Comparison of ENCODE assay signal across 8 cellular contexts in genomic region chr1:205774277-205775014, GRCh38. TPM values are rescaled to one million over a fixed set of nuclear protein-coding genes. Genes with fewer than 3 reads are reported as not detected.
DNase-seq lines count a peak whose midpoint lies in the region; ATAC-seq and TF ChIP-seq lines count a peak whose summit lies in the region.

No MANE protein-coding gene starts in this region.

- peak; percentile 9 for ATAC-seq in activated T-cell treated with anti-CD3 and anti-CD28 coated beads, Interleukin-2, amount 50 U/mL, for 4 hours

- H3K9ac ChIP-seq in Loucy (ENCODE audit: low read depth, low read length, poor library complexity, severe bottlenecking), result peak overlapping the region; percentile 79

- H4K20me1 ChIP-seq in Loucy (ENCODE audit: insufficient read depth, low read length, poor library complexity, severe bottlenecking) (no peaks in the 10 kb centered on the region), osteoblast (ENCODE audit: insufficient read depth, low read length) (no peaks in the 10 kb centered on the region)

- no peaks in the 10 kb centered on the region for H3K9me2 ChIP-seq in Loucy (replicated peaks; ENCODE audit: low read depth, low read length)

- H3K79me2 ChIP-seq in Loucy (ENCODE audit: insufficient read depth, low read length) (peaks cover 9% of the 10 kb centered on the region), osteoblast (ENCODE audit: insufficient read depth, low read length) (peaks cover 8% of the 10 kb centered on the region)

- H3K4me1 ChIP-seq in Loucy (ENCODE audit: insufficient read depth, low read length, poor library complexity, severe bottlenecking) (peaks cover 26% of the 10 kb centered on the region), osteoblast (ENCODE audit: insufficient read depth, low read length) (peaks cover 14% of the 10 kb centered on the region), vagina (peaks cover 19% of the 10 kb centered on the region)

- no peaks in the 10 kb centered on the region for H3K27me3 Mint-ChIP-seq in activated T-cell treated with anti-CD3 and anti-CD28 coated beads, Interleukin-2, amount 50 U/mL, for 4 hours (ENCODE audit: low read depth)

- peaks cover 4% of the 10 kb centered on the region; the same call in 1 of the 2 replicates for H3F3A ChIP-seq in Loucy (ENCODE audit: low read depth)

- H2AFZ ChIP-seq in Loucy (ENCODE audit: low read length) (peak overlapping the region; percentile 95), osteoblast (ENCODE audit: low read length) (peak overlapping the region; percentile 93)

- no peak for TF ChIP-seq POLR2A in vagina (IDR thresholded peaks at IDR 0.05)

- peak overlapping the region; percentile 91 for H3K4me3 Mint-ChIP-seq in activated T-cell treated with anti-CD3 and anti-CD28 coated beads, Interleukin-2, amount 50 U/mL, for 4 hours

- peaks cover 5% of the 10 kb centered on the region for H3K36me3 Mint-ChIP-seq in activated T-cell treated with anti-CD3 and anti-CD28 coated beads, Interleukin-2, amount 50 U/mL, for 4 hours (ENCODE audit: insufficient read depth)

- H3K27me3 ChIP-seq in Loucy (ENCODE audit: insufficient read depth, low read length, poor library complexity, severe bottlenecking), result no peaks in the 10 kb centered on the region
- H3K27me3 ChIP-seq in osteoblast (ENCODE audit: insufficient read depth, low read length), result no peaks in the 10 kb centered on the region
- H3K27me3 ChIP-seq in vagina, result no peaks in the 10 kb centered on the region

- H3K4me3 ChIP-seq in Loucy (ENCODE audit: low read length, poor library complexity, severe bottlenecking) (peak overlapping the region; percentile 90), fibroblast of the aortic adventitia (ENCODE audit: low read depth, low read length) (peak overlapping the region; percentile 96), osteoblast (ENCODE audit: insufficient read depth, low read length) (peak overlapping the region; percentile 88), vagina (peak overlapping the region; percentile 63 to 72)

- DNase-seq in DMS53 (lab: John Stamatoyannopoulos, UW), result peak; percentile 45
- no peak for DNase-seq in DMS53 treated with DMSO at 0.1 percent for 48 hours (lab: John Stamatoyannopoulos, UW; ENCODE audit: unreplicated experiment)
- peak; percentile 12 for DNase-seq in activated T-cell treated with anti-CD3 and anti-CD28 coated beads, Interleukin-2, amount 50 U/mL, for 4 hours
- no peak for DNase-seq in fibroblast of the aortic adventitia (ENCODE audit: low read depth)
- peak; percentile 74 for DNase-seq in osteoblast (ENCODE audit: insufficient read length, low spot score, missing footprints)
- no peak for DNase-seq in vagina (ENCODE audit: extremely low spot score in 2 of 2)
- no peak for DNase-seq in NCI-H2107 treated with DMSO at 0.1 percent for 48 hours (lab: John Stamatoyannopoulos, UW; ENCODE audit: unreplicated experiment)

- TF ChIP-seq CTCF in Loucy (conservative IDR thresholded peaks at IDR 0.05; ENCODE audit: low read length), result no peak
- no peak for TF ChIP-seq CTCF in fibroblast of the aortic adventitia (IDR thresholded peaks at IDR 0.05; ENCODE audit: insufficient read depth, low read length)
- no peak for TF ChIP-seq CTCF in osteoblast (IDR thresholded peaks at IDR 0.05; ENCODE audit: extremely low read depth, low read depth, low read length)
- TF ChIP-seq CTCF in vagina (IDR thresholded peaks at IDR 0.05), result no peak

- no peaks in the 10 kb centered on the region for H3K9me3 ChIP-seq in Loucy (ENCODE audit: insufficient read depth, low read depth, low read length)
- no peaks in the 10 kb centered on the region for H3K9me3 ChIP-seq in osteoblast (ENCODE audit: low read depth, low read length)
- no peaks in the 10 kb centered on the region for H3K9me3 ChIP-seq in vagina

- peaks cover 58% of the 10 kb centered on the region for H3K4me1 Mint-ChIP-seq in activated T-cell treated with anti-CD3 and anti-CD28 coated beads, Interleukin-2, amount 50 U/mL, for 4 hours (ENCODE audit: low read depth)

- H3K27ac ChIP-seq in osteoblast (ENCODE audit: low read depth, low read length), result peak overlapping the region; percentile 61
- H3K27ac ChIP-seq in vagina, result peak overlapping the region; percentile 37

- H3K4me2 ChIP-seq in Loucy (ENCODE audit: low read depth, low read length, poor library complexity, severe bottlenecking), result peak overlapping the region; percentile 78
- peak overlapping the region; percentile 92 for H3K4me2 ChIP-seq in osteoblast (ENCODE audit: insufficient read depth, low read length)

- no peaks in the 10 kb centered on the region for H3K9me3 Mint-ChIP-seq in activated T-cell treated with anti-CD3 and anti-CD28 coated beads, Interleukin-2, amount 50 U/mL, for 4 hours

- intact Hi-C loops in vagina (cut with DNase I), result no loop called here

- H3K36me3 ChIP-seq in Loucy (ENCODE audit: insufficient read depth, low read length) (no peaks in the 10 kb centered on the region), osteoblast (ENCODE audit: insufficient read depth, low read length) (no peaks in the 10 kb centered on the region), vagina (no peaks in the 10 kb centered on the region)

RNA-seq across cellular contexts. Expression of gene RAB29, which starts 0.8 kb away (rescaled TPM):
- total RNA-seq in activated T-cell treated with anti-CD3 and anti-CD28 coated beads, Interleukin-2, amount 50 U/mL, for 4 hours, result 10 to 100 TPM; 14.6 to 23.0 (median 19.0) TPM
- 13.7 and 28.2 TPM in 2 replicates for total RNA-seq in fibroblast of the aortic adventitia (ENCODE audit: low replicate concordance)
- 37.6 and 43.3 TPM in 2 replicates for total RNA-seq in osteoblast
- total RNA-seq in vagina, result 7.9 TPM

RNA-seq across cellular contexts. Expression of gene NUCKS1, which starts 24.5 kb away (rescaled TPM):
- total RNA-seq in activated T-cell treated with anti-CD3 and anti-CD28 coated beads, Interleukin-2, amount 50 U/mL, for 4 hours, result 100 to 1,000 TPM in 1 of 3 donors, 10 to 100 TPM in 2; 84.5 to 107 (median 93.4) TPM
- total RNA-seq in fibroblast of the aortic adventitia (ENCODE audit: low replicate concordance), result 145 and 253 TPM in 2 replicates
- 132 and 140 TPM in 2 replicates for total RNA-seq in osteoblast
- 57.2 TPM for total RNA-seq in vagina

RNA-seq across cellular contexts. Expression of gene SLC41A1, which starts 38.6 kb away (rescaled TPM):
- total RNA-seq in activated T-cell treated with anti-CD3 and anti-CD28 coated beads, Interleukin-2, amount 50 U/mL, for 4 hours, result 10 to 100 TPM; 32.2 to 36.6 (median 32.4) TPM
- 20.9 and 27.1 TPM in 2 replicates for total RNA-seq in fibroblast of the aortic adventitia (ENCODE audit: low replicate concordance)
- total RNA-seq in osteoblast, result 28.0 and 29.3 TPM in 2 replicates
- 17.7 TPM for total RNA-seq in vagina

Comparison
In these comparisons a context has a peak if more than half of its experiments do, and no peak if none do; other contexts are left out.
1. DNase-seq: peak in DMS53 (single experiment), activated T-cell treated with anti-CD3 and anti-CD28 coated beads, Interleukin-2, amount 50 U/mL, for 4 hours (single experiment) and osteoblast (single experiment); none in DMS53 treated with DMSO at 0.1 percent for 48 hours (single experiment), fibroblast of the aortic adventitia (single experiment), vagina (0 of 2) and NCI-H2107 treated with DMSO at 0.1 percent for 48 hours (single experiment).
2. Peak in every context shown above with its lines, with median percentiles within 50 percentile points of each other: H3K4me3 ChIP-seq.